In the genomic region with DNA sequence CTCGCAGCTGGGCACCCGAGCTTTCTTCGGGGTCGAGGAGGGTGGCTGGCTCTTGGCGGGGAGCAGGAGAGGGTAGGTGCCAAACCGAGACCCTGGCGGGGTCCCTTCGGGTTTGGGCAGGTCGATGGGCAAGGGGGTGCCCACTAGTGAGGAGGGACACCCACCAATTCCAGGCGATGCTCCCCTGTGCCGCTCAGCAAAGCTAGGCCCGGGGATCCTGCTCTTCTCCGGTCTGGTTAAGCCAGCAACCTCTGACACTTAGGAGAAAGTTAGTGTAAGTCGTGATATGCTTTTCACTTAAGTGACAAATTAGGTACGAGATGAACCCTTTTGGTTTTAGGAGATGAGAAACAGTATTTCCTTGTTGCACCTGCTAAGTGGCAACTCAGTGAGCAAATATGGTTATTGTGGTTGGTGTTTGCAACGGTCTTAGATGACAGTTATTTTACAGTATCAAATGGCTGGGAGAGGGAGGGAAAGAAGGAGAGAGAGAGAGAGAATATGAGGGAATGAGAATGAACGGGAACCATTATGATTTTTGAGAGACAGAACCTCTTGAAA, we compare ENCODE assay signal across 7 cellular contexts. TPM values are rescaled to one million over a fixed set of nuclear protein-coding genes. Genes with fewer than 3 reads are reported as not detected.
DNase-seq lines count a peak whose midpoint lies in the region; ATAC-seq and TF ChIP-seq lines count a peak whose summit lies in the region.

No MANE protein-coding gene starts in this region.

- ATAC-seq in GM19455 (IDR thresholded peaks at IDR 0.05; ENCODE audit: unreplicated experiment) (peak; percentile 20), HG03520 (IDR thresholded peaks at IDR 0.05; ENCODE audit: unreplicated experiment) (peak; percentile 9), left colon (peak; percentile 23)
- ATAC-seq in stimulated activated naive CD8-positive, alpha-beta T cell treated with anti-CD3 and anti-CD28 coated beads, Interleukin-15, amount 100 ng/mL, for 72 hours = peak; percentile 62

- peak overlapping the region; percentile 73 to 85 for H3K4me3 Mint-ChIP-seq in stimulated activated naive CD8-positive, alpha-beta T cell treated with anti-CD3 and anti-CD28 coated beads, Interleukin-15, amount 100 ng/mL, for 72 hours

- peak overlapping the region; percentile 90 to 100 for H3K27ac Mint-ChIP-seq in stimulated activated naive CD8-positive, alpha-beta T cell treated with anti-CD3 and anti-CD28 coated beads, Interleukin-15, amount 100 ng/mL, for 72 hours

- H3K27me3 ChIP-seq in OCI-LY3 (ENCODE audit: low read depth, low read length) = peaks cover 28% of the 10 kb centered on the region

- peak overlapping the region; percentile 90 for H2AFZ ChIP-seq in OCI-LY3 (ENCODE audit: low read depth, low read length)

- H3K36me3 ChIP-seq in OCI-LY3 (replicated peaks; ENCODE audit: low read depth, low read length) = no peaks in the 10 kb centered on the region

- peak overlapping the region; percentile 88 for H3K4me3 ChIP-seq in OCI-LY3 (ENCODE audit: low read length)

- peak overlapping the region; percentile 86 for H3K4me2 ChIP-seq in OCI-LY3 (ENCODE audit: low read length)

- no peaks in the 10 kb centered on the region for H3K9me3 Mint-ChIP-seq in stimulated activated naive CD8-positive, alpha-beta T cell treated with anti-CD3 and anti-CD28 coated beads, Interleukin-15, amount 100 ng/mL, for 72 hours

- H3K4me1 Mint-ChIP-seq in stimulated activated naive CD8-positive, alpha-beta T cell treated with anti-CD3 and anti-CD28 coated beads, Interleukin-15, amount 100 ng/mL, for 72 hours = peaks cover 48% of the 10 kb centered on the region

- DNase-seq in ELR (ENCODE audit: low read depth) = peak; percentile 69
- peak; percentile 65 for DNase-seq in cerebellar cortex (ENCODE audit: low spot score)
- no peak for DNase-seq in left colon
- DNase-seq in stimulated activated naive CD8-positive, alpha-beta T cell treated with anti-CD3 and anti-CD28 coated beads, Interleukin-15, amount 100 ng/mL, for 72 hours = no peak

- intact Hi-C loops in left colon (cut with DNase I, micrococcal nuclease) = no loop called here

- H3K27ac ChIP-seq in OCI-LY3 (ENCODE audit: low read length) = no peak overlapping the region

- no peak for TF ChIP-seq CTCF in OCI-LY3 (IDR thresholded peaks at IDR 0.05; ENCODE audit: low read depth, low read length)

- no peaks in the 10 kb centered on the region for H4K20me1 ChIP-seq in OCI-LY3 (ENCODE audit: insufficient read depth, low read length)

- H3K79me2 ChIP-seq in OCI-LY3 (ENCODE audit: low read length) = no peaks in the 10 kb centered on the region

- H3K4me1 ChIP-seq in OCI-LY3 (ENCODE audit: low read length) = peaks cover 9% of the 10 kb centered on the region

- peak overlapping the region; percentile 76 for H3K9ac ChIP-seq in OCI-LY3 (ENCODE audit: low read length)

- peaks cover 12% of the 10 kb centered on the region for H3K27me3 Mint-ChIP-seq in stimulated activated naive CD8-positive, alpha-beta T cell treated with anti-CD3 and anti-CD28 coated beads, Interleukin-15, amount 100 ng/mL, for 72 hours

- H3K9me3 ChIP-seq in OCI-LY3 (ENCODE audit: insufficient read depth, low read length) = no peaks in the 10 kb centered on the region

RNA-seq across cellular contexts. Expression of gene NUCB2, which starts 0.6 kb away (rescaled TPM):
- total RNA-seq in left colon = 10 to 100 TPM; 46.6 to 53.6 TPM

Comparison
In these comparisons a context has a peak if more than half of its experiments do, and no peak if none do; other contexts are left out.
1. DNase-seq: peak in ELR (single experiment) and cerebellar cortex (single experiment); none in left colon (0 of 2) and stimulated activated naive CD8-positive, alpha-beta T cell treated with anti-CD3 and anti-CD28 coated beads, Interleukin-15, amount 100 ng/mL, for 72 hours (0 of 2).
2. ATAC-seq: peak in every context shown above with its lines; median percentile 62 in stimulated activated naive CD8-positive, alpha-beta T cell treated with anti-CD3 and anti-CD28 coated beads, Interleukin-15, amount 100 ng/mL, for 72 hours; 23 in left colon; 20 in GM19455; 9 in HG03520.